Comparison of ENCODE assay signal across 11 cellular contexts in genomic region chr9:121271368-121272351, GRCh38. TPM values are rescaled to one million over a fixed set of nuclear protein-coding genes. Genes with fewer than 3 reads are reported as not detected.
DNase-seq lines count a peak whose midpoint lies in the region; ATAC-seq and TF ChIP-seq lines count a peak whose summit lies in the region.
"Had no signal": no experiment of that assay in that cellular context is flagged by ENCODE, and none has a peak within 500 bp of the region (broad histone marks: within the 10 kb centered on the region; RNA-seq: fewer than 3 reads in every experiment).

No MANE protein-coding gene starts in this region.

- POLR2A ChIA-PET in MCF 10A (lab: Yijun Ruan, JAX): interaction anchor here (0.8 to 4.5 kb wide), 2 partner anchors 11 to 127 kb away, joined by 4 to 33 read pairs; no protein-coding TSS in a partner anchor
- POLR2A ChIA-PET in T-cell (lab: Charles Lee): interaction anchor here in 1 of 2 donors (0.6 kb wide), 1 partner anchor 70 kb away, joined by 7 read pairs; no protein-coding TSS in a partner anchor

- intact Hi-C loops in breast epithelium (cut with DNase I; ENCODE audit: low total_unique reads) (no loop called here), MCF 10A (cut with micrococcal nuclease) (no loop called here), aorta (cut with DNase I) (no loop called here)
- intact Hi-C loops in dendritic cell treated with granulocyte-macrophage colony-stimulating factor and Interleukin-4, amounts not matched to agents 40 ng/mL and 50 ng/mL, for 4 days (cut with micrococcal nuclease): no loop called here

- H3K4me3 Mint-ChIP-seq in MCF 10A (ENCODE audit: unreplicated experiment) (no peak overlapping the region), T-cell (no peak overlapping the region)
- H3K4me3 Mint-ChIP-seq in dendritic cell treated with granulocyte-macrophage colony-stimulating factor and Interleukin-4, amounts not matched to agents 40 ng/mL and 50 ng/mL, for 4 days: peak overlapping the region; percentile 97
- H3K4me3 Mint-ChIP-seq: activated naive CD4-positive, alpha-beta T cell treated with anti-CD3 and anti-CD28 coated beads, Interleukin-2, amount 50 U/mL, for 24 hours had no signal

- H3K36me3 Mint-ChIP-seq in MCF 10A (ENCODE audit: insufficient read depth, unreplicated experiment): no peaks in the 10 kb centered on the region
- H3K36me3 Mint-ChIP-seq in dendritic cell treated with granulocyte-macrophage colony-stimulating factor and Interleukin-4, amounts not matched to agents 40 ng/mL and 50 ng/mL, for 4 days (ENCODE audit: low read depth): peaks cover 86% of the 10 kb centered on the region
- H3K36me3 Mint-ChIP-seq in T-cell: no peaks in the 10 kb centered on the region
- H3K36me3 Mint-ChIP-seq: activated naive CD4-positive, alpha-beta T cell treated with anti-CD3 and anti-CD28 coated beads, Interleukin-2, amount 50 U/mL, for 24 hours had no signal

- peaks cover 15 to 30% of the 10 kb centered on the region in 2 donors for H3K4me1 ChIP-seq in breast epithelium
- peaks cover 10 to 12% of the 10 kb centered on the region in 2 donors for H3K4me1 ChIP-seq in aorta (ENCODE audit: control insufficient read depth in 1 of 2, insufficient read depth in 2 of 2, low read length in 2 of 2)

- no TSS peak for BruUV-seq in MCF 10A (replicated peaks; lab: Mats Ljungman, UMichigan)

- 3 to 6% methylated on average over 13 of the region's 13 CpGs for WGBS in aorta, 2 donors

- H3K4me1 Mint-ChIP-seq in MCF 10A (ENCODE audit: insufficient read depth, unreplicated experiment) (peaks cover 18% of the 10 kb centered on the region), T-cell (peaks cover 6 to 17% (median 11%) of the 10 kb centered on the region in 3 donors)
- H3K4me1 Mint-ChIP-seq in dendritic cell treated with granulocyte-macrophage colony-stimulating factor and Interleukin-4, amounts not matched to agents 40 ng/mL and 50 ng/mL, for 4 days (ENCODE audit: low read depth): peaks cover 76% of the 10 kb centered on the region

- H3K36me3 ChIP-seq in breast epithelium: no peaks in the 10 kb centered on the region
- no peaks in the 10 kb centered on the region for H3K36me3 ChIP-seq in aorta (ENCODE audit: control insufficient read depth in 1 of 2, insufficient read depth in 2 of 2, low read length in 1 of 2)

- H3K9me3 Mint-ChIP-seq in MCF 10A (ENCODE audit: unreplicated experiment) (no peaks in the 10 kb centered on the region), T-cell (no peaks in the 10 kb centered on the region)
- H3K9me3 Mint-ChIP-seq in dendritic cell treated with granulocyte-macrophage colony-stimulating factor and Interleukin-4, amounts not matched to agents 40 ng/mL and 50 ng/mL, for 4 days: no peaks in the 10 kb centered on the region
- H3K9me3 Mint-ChIP-seq: activated naive CD4-positive, alpha-beta T cell treated with anti-CD3 and anti-CD28 coated beads, Interleukin-2, amount 50 U/mL, for 24 hours had no signal

- no peak for TF ChIP-seq CTCF in breast epithelium (IDR thresholded peaks at IDR 0.05)
- TF ChIP-seq CTCF in MCF 10A (IDR thresholded peaks at IDR 0.05; ENCODE audit: unreplicated experiment): no peak

- ATAC-seq in aorta (ENCODE audit: low FRiP score) (peak; percentile 40), HG03159 (IDR thresholded peaks at IDR 0.05; ENCODE audit: unreplicated experiment) (no peak), HG03175 (IDR thresholded peaks at IDR 0.05; ENCODE audit: unreplicated experiment) (no peak), T-cell (replicated peaks in 1 of 4) (no peak)

- H3K27ac ChIP-seq in breast epithelium (peak overlapping the region; percentile 93), aorta (ENCODE audit: low read depth in 1 of 2, low read length in 2 of 2) (peak overlapping the region; percentile 23 to 92)

- H3K27ac Mint-ChIP-seq in MCF 10A (ENCODE audit: low read depth, unreplicated experiment) (no peak overlapping the region), T-cell (no peak overlapping the region)
- peak overlapping the region; percentile 94 for H3K27ac Mint-ChIP-seq in dendritic cell treated with granulocyte-macrophage colony-stimulating factor and Interleukin-4, amounts not matched to agents 40 ng/mL and 50 ng/mL, for 4 days
- H3K27ac Mint-ChIP-seq: activated naive CD4-positive, alpha-beta T cell treated with anti-CD3 and anti-CD28 coated beads, Interleukin-2, amount 50 U/mL, for 24 hours had no signal

- H3K9me3 ChIP-seq in breast epithelium: no peaks in the 10 kb centered on the region
- H3K9me3 ChIP-seq in aorta (ENCODE audit: control insufficient read depth, low read length): no peaks in the 10 kb centered on the region

- no peaks in the 10 kb centered on the region for H3K27me3 ChIP-seq in breast epithelium
- no peaks in the 10 kb centered on the region for H3K27me3 ChIP-seq in aorta (ENCODE audit: control insufficient read depth in 1 of 2, insufficient read depth in 2 of 2, low read length in 1 of 2)

- H3K27me3 Mint-ChIP-seq in MCF 10A (ENCODE audit: insufficient read depth, unreplicated experiment) (no peaks in the 10 kb centered on the region), T-cell (peaks cover 3 to 8% of the 10 kb centered on the region in 2 donors)
- no peaks in the 10 kb centered on the region for H3K27me3 Mint-ChIP-seq in dendritic cell treated with granulocyte-macrophage colony-stimulating factor and Interleukin-4, amounts not matched to agents 40 ng/mL and 50 ng/mL, for 4 days

- no peak for DNase-seq in breast epithelium (ENCODE audit: low spot score in 2 of 2)
- DNase-seq in MCF 10A (ENCODE audit: unreplicated experiment): no peak
- peak; percentile 97 for DNase-seq in myocyte (ENCODE audit: low read depth)
- peak in 1 of 2 donors; percentile 84 for DNase-seq in aorta
- no peak for DNase-seq in T-cell
- DNase-seq: ACHN, NCI-H1105 had no signal

- peak overlapping the region in 2 of 3 donors; percentile 5 to 49 for H3K4me3 ChIP-seq in breast epithelium
- peak overlapping the region in 1 of 2 donors; percentile 23 for H3K4me3 ChIP-seq in aorta (ENCODE audit: low read length in 2 of 2)

- TF ChIP-seq POLR2A in breast epithelium (IDR thresholded peaks at IDR 0.05): no peak

- CTCF ChIA-PET in MCF 10A (lab: Yijun Ruan, JAX) (interaction anchor here (0.9 to 6.6 kb wide), 7 partner anchors 9 to 128 kb away, joined by 3 to 49 read pairs (median 5); no protein-coding TSS in a partner anchor), T-cell (lab: Charles Lee) (interaction anchor here in 1 of 2 donors (0.7 kb wide), 1 partner anchor 77 kb away, joined by 3 read pairs; no protein-coding TSS in a partner anchor)

RNA-seq across cellular contexts. Expression of gene GSN, which starts 3.7 kb away (rescaled TPM):
- total RNA-seq in breast epithelium: over 10,000 TPM in 1 of 3 donors, 1,000 to 10,000 TPM in 2; 1,290 to 13,922 (median 1,437) TPM
- 21.9 and 24.9 TPM in 2 replicates for total RNA-seq in MCF 10A (2022)
- 1,139 and 1,228 TPM in 2 replicates for total RNA-seq in myocyte
- 898 TPM for polyA plus RNA-seq in myocyte (2012)
- 1,000 to 10,000 TPM in 1 of 2 donors, 100 to 1,000 TPM in 1; 922 to 2,469 TPM for total RNA-seq in aorta
- 1,000 to 10,000 TPM in 1 of 2 donors, 100 to 1,000 TPM in 1; 451 to 1,099 TPM for polyA plus RNA-seq in aorta
- total RNA-seq in T-cell: 1 to 10 TPM; 6.3 to 8.8 (median 8.4) TPM

Comparison
In these comparisons a context has a peak if more than half of its experiments do, and no peak if none do; other contexts are left out.
1. RNA of gene GSN, which starts 3.7 kb away (total RNA-seq): 922 to 2,469 TPM in aorta, 1,290 to 13,922 TPM in breast epithelium and 1,139 to 1,228 TPM in myocyte; 21.9 to 24.9 TPM in MCF 10A and 6.3 to 8.8 TPM in T-cell; every median in the first group is over 10 times any median in the second.